ENCODE assay signal across 1 cellular context in genomic region chr15:96333194-96334016, GRCh38.
TF ChIP-seq lines count a peak whose summit lies in the region.

No MANE protein-coding gene starts in this region.

TF ChIP-seq in HEK293, 187 proteins besides CTCF, POLR2A, EP300 and RAD21 (continued from another document):
- no peak for TF ChIP-seq ZNF518A (tag by site-specific recombination; conservative IDR thresholded peaks at IDR 0.05; ENCODE audit: low read depth)
- TF ChIP-seq SP3 (tag by site-specific recombination; IDR thresholded peaks at IDR 0.05), result peak; percentile 56; the same call in 1 of the 2 replicates
- TF ChIP-seq KLF16 (tag by site-specific recombination; IDR thresholded peaks at IDR 0.05), result no peak
- no peak for TF ChIP-seq ZNF670 (tag by site-specific recombination; IDR thresholded peaks at IDR 0.05; ENCODE audit: low read depth)
- peak; percentile 58; the same call in 1 of the 2 replicates for TF ChIP-seq ZNF600 (tag by site-specific recombination; IDR thresholded peaks at IDR 0.05)
- TF ChIP-seq ZNF366 (tag by site-specific recombination; conservative IDR thresholded peaks at IDR 0.05), result peak; percentile 55; the same call in 1 of the 2 replicates
- TF ChIP-seq ZNF664 (tag by site-specific recombination; IDR thresholded peaks at IDR 0.05), result no peak
- TF ChIP-seq REPIN1 (tag by site-specific recombination; IDR thresholded peaks at IDR 0.05; ENCODE audit: low read depth), result no peak
- no peak for TF ChIP-seq ZNF133 (tag by site-specific recombination; IDR thresholded peaks at IDR 0.05)
- TF ChIP-seq KLF8 (tag by site-specific recombination; IDR thresholded peaks at IDR 0.05), result peak; percentile 15; the same call in 1 of the 2 replicates
- peak; percentile 17; the same call in 1 of the 2 replicates for TF ChIP-seq KLF17 (tag by site-specific recombination; IDR thresholded peaks at IDR 0.05)
- 0 out of 2 replicates have a peak, but pooled peaks have one; percentile 29 for TF ChIP-seq ZNF596 (tag by site-specific recombination; IDR thresholded peaks at IDR 0.05)
- peak; percentile 58 for TF ChIP-seq GLIS2 (tag by site-specific recombination; IDR thresholded peaks at IDR 0.05)
- no peak for TF ChIP-seq ZNF549 (tag by site-specific recombination; IDR thresholded peaks at IDR 0.05)
- peak; percentile 74 for TF ChIP-seq PRDM1 (tag by site-specific recombination; IDR thresholded peaks at IDR 0.05)
- TF ChIP-seq ZNF169 (tag by site-specific recombination; IDR thresholded peaks at IDR 0.05), result no peak
- no peak for TF ChIP-seq ZNF174 (tag by site-specific recombination; IDR thresholded peaks at IDR 0.05)
- peak; percentile 74 for TF ChIP-seq ZBTB26 (tag by site-specific recombination; optimal IDR thresholded peaks at IDR 0.05)
- TF ChIP-seq ZNF335 (tag by site-specific recombination; conservative IDR thresholded peaks at IDR 0.05), result peak; percentile 94
- 0 out of 2 replicates have a peak, but pooled peaks have one; percentile 39 for TF ChIP-seq PATZ1 (tag by site-specific recombination; IDR thresholded peaks at IDR 0.05)
- 0 out of 2 replicates have a peak, but pooled peaks have one; percentile 2 for TF ChIP-seq ZSCAN30 (tag by site-specific recombination; IDR thresholded peaks at IDR 0.05)
- 0 out of 2 replicates have a peak, but pooled peaks have one; percentile 21 for TF ChIP-seq ZNF501 (tag by site-specific recombination; IDR thresholded peaks at IDR 0.05)
- no peak for TF ChIP-seq ZNF837 (tag by site-specific recombination; IDR thresholded peaks at IDR 0.05)
- 0 out of 2 replicates have a peak, but pooled peaks have one; percentile 14 for TF ChIP-seq ZNF76 (tag by site-specific recombination; IDR thresholded peaks at IDR 0.05; ENCODE audit: borderline replicate concordance, low read depth)
